Comparison of ENCODE assay signal across 1 cellular context in the genomic region with DNA sequence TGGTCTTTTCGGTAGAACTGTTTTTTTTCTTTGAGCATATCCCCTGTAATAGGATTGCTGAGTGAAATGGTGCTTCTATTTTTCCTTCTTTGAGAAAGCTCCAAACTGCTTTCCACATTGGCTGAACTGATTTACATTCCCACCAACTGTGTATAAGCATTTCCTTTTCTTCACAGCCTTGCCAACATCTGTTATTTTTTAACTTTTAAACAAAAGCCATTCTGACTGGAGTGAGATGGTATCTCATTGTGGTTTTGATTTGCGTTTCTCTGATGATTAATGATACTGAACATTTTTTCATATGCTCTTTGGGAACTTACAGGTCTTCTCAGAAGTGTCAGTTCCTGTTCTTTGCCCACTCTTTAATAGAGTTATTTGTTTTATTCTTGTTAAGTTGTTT.
TF ChIP-seq lines count a peak whose summit lies in the region.

No MANE protein-coding gene starts in this region.

TF ChIP-seq in SK-N-SH, 30 proteins besides CTCF, POLR2A, EP300 and RAD21:
- TF ChIP-seq, protein P1, sequence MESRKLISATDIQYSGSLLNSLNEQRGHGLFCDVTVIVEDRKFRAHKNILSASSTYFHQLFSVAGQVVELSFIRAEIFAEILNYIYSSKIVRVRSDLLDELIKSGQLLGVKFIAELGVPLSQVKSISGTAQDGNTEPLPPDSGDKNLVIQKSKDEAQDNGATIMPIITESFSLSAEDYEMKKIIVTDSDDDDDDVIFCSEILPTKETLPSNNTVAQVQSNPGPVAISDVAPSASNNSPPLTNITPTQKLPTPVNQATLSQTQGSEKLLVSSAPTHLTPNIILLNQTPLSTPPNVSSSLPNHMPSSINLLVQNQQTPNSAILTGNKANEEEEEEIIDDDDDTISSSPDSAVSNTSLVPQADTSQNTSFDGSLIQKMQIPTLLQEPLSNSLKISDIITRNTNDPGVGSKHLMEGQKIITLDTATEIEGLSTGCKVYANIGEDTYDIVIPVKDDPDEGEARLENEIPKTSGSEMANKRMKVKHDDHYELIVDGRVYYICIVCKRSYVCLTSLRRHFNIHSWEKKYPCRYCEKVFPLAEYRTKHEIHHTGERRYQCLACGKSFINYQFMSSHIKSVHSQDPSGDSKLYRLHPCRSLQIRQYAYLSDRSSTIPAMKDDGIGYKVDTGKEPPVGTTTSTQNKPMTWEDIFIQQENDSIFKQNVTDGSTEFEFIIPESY (IDR thresholded peaks at IDR 0.05; ENCODE audit: borderline replicate concordance, low read depth): no peak
- TF ChIP-seq, protein P2, sequence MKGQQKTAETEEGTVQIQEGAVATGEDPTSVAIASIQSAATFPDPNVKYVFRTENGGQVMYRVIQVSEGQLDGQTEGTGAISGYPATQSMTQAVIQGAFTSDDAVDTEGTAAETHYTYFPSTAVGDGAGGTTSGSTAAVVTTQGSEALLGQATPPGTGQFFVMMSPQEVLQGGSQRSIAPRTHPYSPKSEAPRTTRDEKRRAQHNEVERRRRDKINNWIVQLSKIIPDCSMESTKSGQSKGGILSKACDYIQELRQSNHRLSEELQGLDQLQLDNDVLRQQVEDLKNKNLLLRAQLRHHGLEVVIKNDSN (IDR thresholded peaks at IDR 0.05; ENCODE audit: borderline replicate concordance, low read depth): no peak
- TF ChIP-seq FOXM1 (IDR thresholded peaks at IDR 0.05; ENCODE audit: low read depth) (no peak), RFX5 (IDR thresholded peaks at IDR 0.05; ENCODE audit: low read length) (no peak), RXRA (IDR thresholded peaks at IDR 0.05; ENCODE audit: borderline replicate concordance, low read depth) (no peak), SIN3A (IDR thresholded peaks at IDR 0.05; ENCODE audit: borderline replicate concordance, low read depth, low read length) (no peak), SMC3 (IDR thresholded peaks at IDR 0.05; ENCODE audit: low read depth, low read length) (no peak), TCF12 (IDR thresholded peaks at IDR 0.05) (peak; percentile 80), NRF1 (IDR thresholded peaks at IDR 0.05; ENCODE audit: low read depth, low read length) (no peak), JUND (IDR thresholded peaks at IDR 0.05) (no peak), EZH2phosphoT487 (IDR thresholded peaks at IDR 0.05; ENCODE audit: borderline replicate concordance, low read depth) (no peak), GATA2 (CRISPR knock-in tag; IDR thresholded peaks at IDR 0.05) (peak; percentile 52), MXI1 (IDR thresholded peaks at IDR 0.05; ENCODE audit: low read depth, low read length) (no peak), MEF2A (IDR thresholded peaks at IDR 0.05; ENCODE audit: borderline replicate concordance, low read depth) (no peak)
- TF ChIP-seq, protein P3, sequence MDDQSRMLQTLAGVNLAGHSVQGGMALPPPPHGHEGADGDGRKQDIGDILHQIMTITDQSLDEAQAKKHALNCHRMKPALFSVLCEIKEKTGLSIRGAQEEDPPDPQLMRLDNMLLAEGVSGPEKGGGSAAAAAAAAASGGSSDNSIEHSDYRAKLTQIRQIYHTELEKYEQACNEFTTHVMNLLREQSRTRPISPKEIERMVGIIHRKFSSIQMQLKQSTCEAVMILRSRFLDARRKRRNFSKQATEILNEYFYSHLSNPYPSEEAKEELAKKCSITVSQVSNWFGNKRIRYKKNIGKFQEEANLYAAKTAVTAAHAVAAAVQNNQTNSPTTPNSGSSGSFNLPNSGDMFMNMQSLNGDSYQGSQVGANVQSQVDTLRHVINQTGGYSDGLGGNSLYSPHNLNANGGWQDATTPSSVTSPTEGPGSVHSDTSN (IDR thresholded peaks at IDR 0.05): peak; percentile 48; the same call in 1 of the 2 replicates
- TF ChIP-seq, protein P4, sequence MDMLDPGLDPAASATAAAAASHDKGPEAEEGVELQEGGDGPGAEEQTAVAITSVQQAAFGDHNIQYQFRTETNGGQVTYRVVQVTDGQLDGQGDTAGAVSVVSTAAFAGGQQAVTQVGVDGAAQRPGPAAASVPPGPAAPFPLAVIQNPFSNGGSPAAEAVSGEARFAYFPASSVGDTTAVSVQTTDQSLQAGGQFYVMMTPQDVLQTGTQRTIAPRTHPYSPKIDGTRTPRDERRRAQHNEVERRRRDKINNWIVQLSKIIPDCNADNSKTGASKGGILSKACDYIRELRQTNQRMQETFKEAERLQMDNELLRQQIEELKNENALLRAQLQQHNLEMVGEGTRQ (IDR thresholded peaks at IDR 0.05; ENCODE audit: borderline replicate concordance, low read depth, low read length): no peak
- TF ChIP-seq, protein P5, sequence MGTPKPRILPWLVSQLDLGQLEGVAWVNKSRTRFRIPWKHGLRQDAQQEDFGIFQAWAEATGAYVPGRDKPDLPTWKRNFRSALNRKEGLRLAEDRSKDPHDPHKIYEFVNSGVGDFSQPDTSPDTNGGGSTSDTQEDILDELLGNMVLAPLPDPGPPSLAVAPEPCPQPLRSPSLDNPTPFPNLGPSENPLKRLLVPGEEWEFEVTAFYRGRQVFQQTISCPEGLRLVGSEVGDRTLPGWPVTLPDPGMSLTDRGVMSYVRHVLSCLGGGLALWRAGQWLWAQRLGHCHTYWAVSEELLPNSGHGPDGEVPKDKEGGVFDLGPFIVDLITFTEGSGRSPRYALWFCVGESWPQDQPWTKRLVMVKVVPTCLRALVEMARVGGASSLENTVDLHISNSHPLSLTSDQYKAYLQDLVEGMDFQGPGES (IDR thresholded peaks at IDR 0.05; ENCODE audit: low read depth, low read length): no peak
